In genomic region chr3:170714562-170715535, GRCh38 we compare ENCODE assay signal across 23 cellular contexts.
A peak's percentile ranks its signal among the peaks of the same experiment; 100 is the strongest.
DNase-seq lines count a peak whose midpoint lies in the region; ATAC-seq, FAIRE-seq and TF ChIP-seq lines count a peak whose summit lies in the region.
"Had no signal": no experiment of that assay in that cellular context is flagged by ENCODE, and none has a peak within 500 bp of the region (broad histone marks: within the 10 kb centered on the region; RNA-seq: fewer than 3 reads in every experiment).

No MANE protein-coding gene starts in this region.

- FAIRE-seq in astrocyte (lab: Jason Lieb, UNC): peak; percentile 58
- FAIRE-seq: GM18507 had no signal

- H3K4me3 Mint-ChIP-seq in MCF 10A (ENCODE audit: unreplicated experiment) (no peak overlapping the region), astrocyte (ENCODE audit: unreplicated experiment) (no peak overlapping the region)
- H3K4me3 Mint-ChIP-seq: activated B cell treated with CpG ODN at 0.5 μM for 24 hours; CD4-positive, CD25-positive, alpha-beta regulatory T cell; dendritic cell treated with granulocyte-macrophage colony-stimulating factor and Interleukin-4, amounts not matched to agents 40 ng/mL and 50 ng/mL, for 4 days; mesothelial cell of epicardium; stimulated activated naive B cell treated with anti-CD40 and anti-IgM and Interleukin-4, amounts not matched to agents 10 μg/mL and 1 μg/mL and 100 μg/mL, for 72 hours; T-helper 17 cell had no signal

- BruUV-seq in mammary epithelial cell (replicated peaks; lab: Mats Ljungman, UMichigan) (no TSS peak), MCF 10A (replicated peaks; lab: Mats Ljungman, UMichigan) (no TSS peak)

- TF ChIP-seq POLR2A in right lobe of liver (IDR thresholded peaks at IDR 0.05): no peak

- TF ChIP-seq CTCF in mammary epithelial cell (conservative IDR thresholded peaks at IDR 0.05 in 1 of 2, IDR thresholded peaks at IDR 0.05 in 1 of 2; ENCODE audit: extremely low read depth in 1 of 2, insufficient read depth in 1 of 2, low read depth in 1 of 2, low read length in 2 of 2) (no peak), MCF 10A (IDR thresholded peaks at IDR 0.05; ENCODE audit: unreplicated experiment) (no peak), astrocyte (IDR thresholded peaks at IDR 0.05; ENCODE audit: insufficient read depth, low read depth, low read length) (no peak), fibroblast of villous mesenchyme (IDR thresholded peaks at IDR 0.05; ENCODE audit: insufficient read depth, low read depth, low read length) (no peak), right lobe of liver (IDR thresholded peaks at IDR 0.05) (no peak)

- H3K27ac Mint-ChIP-seq in MCF 10A (ENCODE audit: low read depth, unreplicated experiment) (no peak overlapping the region), astrocyte (ENCODE audit: unreplicated experiment) (peak overlapping the region; percentile 96)
- H3K27ac Mint-ChIP-seq: activated B cell treated with CpG ODN at 0.5 μM for 24 hours; CD4-positive, CD25-positive, alpha-beta regulatory T cell; dendritic cell treated with granulocyte-macrophage colony-stimulating factor and Interleukin-4, amounts not matched to agents 40 ng/mL and 50 ng/mL, for 4 days; stimulated activated naive B cell treated with anti-CD40 and anti-IgM and Interleukin-4, amounts not matched to agents 10 μg/mL and 1 μg/mL and 100 μg/mL, for 72 hours; T-helper 17 cell had no signal

- 69% methylated on average over 3 of the region's 3 CpGs for WGBS in mammary epithelial cell (ENCODE audit: low coverage, missing lambda C conversion rate)
- 59% methylated on average over 3 of the region's 3 CpGs for WGBS in right lobe of liver (ENCODE audit: insufficient coverage, low coverage, low lambda C conversion rate, missing lambda C conversion rate)

- H3K27me3 ChIP-seq in mammary epithelial cell (ENCODE audit: insufficient read depth, low read length) (no peaks in the 10 kb centered on the region), astrocyte (ENCODE audit: insufficient read depth, low read length) (no peaks in the 10 kb centered on the region), right lobe of liver (no peaks in the 10 kb centered on the region)
- H3K27me3 ChIP-seq: tibial nerve had no signal

- peaks cover 14% of the 10 kb centered on the region for H3K4me1 Mint-ChIP-seq in MCF 10A (ENCODE audit: insufficient read depth, unreplicated experiment)
- peaks cover 51% of the 10 kb centered on the region for H3K4me1 Mint-ChIP-seq in astrocyte (ENCODE audit: low read depth, unreplicated experiment)
- H3K4me1 Mint-ChIP-seq: activated B cell treated with CpG ODN at 0.5 μM for 24 hours; CD4-positive, CD25-positive, alpha-beta regulatory T cell; stimulated activated naive B cell treated with anti-CD40 and anti-IgM and Interleukin-4, amounts not matched to agents 10 μg/mL and 1 μg/mL and 100 μg/mL, for 72 hours; T-helper 17 cell had no signal

- H3K4me2 ChIP-seq in mammary epithelial cell (ENCODE audit: insufficient read depth, low read depth, low read length) (peak overlapping the region; percentile 61), astrocyte (ENCODE audit: low read length) (peak overlapping the region; percentile 78)

- peaks cover 47% of the 10 kb centered on the region for H3K4me1 ChIP-seq in mammary epithelial cell (ENCODE audit: insufficient read depth, low read length)
- peaks cover 25% of the 10 kb centered on the region for H3K4me1 ChIP-seq in astrocyte (ENCODE audit: insufficient read depth, low read length)
- no peaks in the 10 kb centered on the region for H3K4me1 ChIP-seq in right lobe of liver
- H3K4me1 ChIP-seq: tibial nerve had no signal

- no peak for ATAC-seq in right lobe of liver
- ATAC-seq: stimulated activated naive B cell treated with anti-CD40 and anti-IgM and Interleukin-4, amounts not matched to agents 10 μg/mL and 1 μg/mL and 100 μg/mL, for 72 hours; T-helper 17 cell had no signal

- H4K20me1 ChIP-seq in mammary epithelial cell (ENCODE audit: insufficient read depth, low read length) (no peaks in the 10 kb centered on the region), astrocyte (ENCODE audit: insufficient read depth, low read length) (no peaks in the 10 kb centered on the region)

- H3K27ac ChIP-seq in mammary epithelial cell (ENCODE audit: insufficient read depth, low read depth, low read length) (peak overlapping the region; percentile 86), astrocyte (ENCODE audit: low read depth, low read length) (peak overlapping the region; percentile 84), right lobe of liver (no peak overlapping the region)
- H3K27ac ChIP-seq: 22Rv1, tibial nerve had no signal

- DNase-seq in mammary epithelial cell (peak; percentile 75), MCF 10A (ENCODE audit: unreplicated experiment) (no peak), astrocyte (ENCODE audit: low read depth) (peak; percentile 88), fibroblast of villous mesenchyme (ENCODE audit: low read depth) (peak; percentile 87), NCI-H524 (lab: John Stamatoyannopoulos, UW) (no peak), T1000 (lab: John Stamatoyannopoulos, UW) (no peak), right lobe of liver (no peak)
- DNase-seq in activated CD4-positive, alpha-beta T cell treated with anti-CD3 and anti-CD28 coated beads for 4 hours: no peak
- DNase-seq: activated B cell treated with CpG ODN at 0.5 μM for 24 hours; activated effector memory CD4-positive, alpha-beta T cell treated with anti-CD3 and anti-CD28 coated beads, Interleukin-2, amount 50 U/mL, for 16 hours; anterior cingulate cortex; CD4-positive, CD25-positive, alpha-beta regulatory T cell; hippocampal formation; Kasumi-1; NCI-H1417; SHP77; stimulated activated naive B cell treated with anti-CD40 and anti-IgM and Interleukin-4, amounts not matched to agents 10 μg/mL and 1 μg/mL and 100 μg/mL, for 72 hours; T-helper 17 cell had no signal

- H2AFZ ChIP-seq in mammary epithelial cell (ENCODE audit: low read depth, low read length) (no peak overlapping the region), astrocyte (ENCODE audit: low read depth, low read length) (no peak overlapping the region)

- POLR2A ChIA-PET in MCF 10A (lab: Yijun Ruan, JAX): interaction anchor here (0.7 to 1.1 kb wide), 2 partner anchors 26 to 412 kb away, joined by 3 read pairs; no protein-coding TSS in a partner anchor

- no peak overlapping the region for H3K4me3 ChIP-seq in mammary epithelial cell (replicated peaks in 1 of 3; ENCODE audit: insufficient read depth in 1 of 3, low read depth in 2 of 3, low read length in 3 of 3)
- no peak overlapping the region for H3K4me3 ChIP-seq in astrocyte (ENCODE audit: insufficient read depth, low read depth, low read length)
- no peak overlapping the region for H3K4me3 ChIP-seq in fibroblast of villous mesenchyme (ENCODE audit: low read depth, low read length)
- no peak overlapping the region for H3K4me3 ChIP-seq in right lobe of liver
- H3K4me3 ChIP-seq: tibial nerve had no signal

- H3K9me3 ChIP-seq in mammary epithelial cell (replicated peaks; ENCODE audit: insufficient read depth, low read length) (peaks cover 8% of the 10 kb centered on the region), astrocyte (ENCODE audit: insufficient read depth, low read depth, low read length) (peaks cover 5% of the 10 kb centered on the region), right lobe of liver (no peaks in the 10 kb centered on the region)

- H3K9ac ChIP-seq in mammary epithelial cell (ENCODE audit: insufficient read depth, low read length) (no peak overlapping the region), astrocyte (ENCODE audit: low read length) (no peak overlapping the region)

- H3K9me3 Mint-ChIP-seq in MCF 10A (ENCODE audit: unreplicated experiment) (no peaks in the 10 kb centered on the region), astrocyte (ENCODE audit: unreplicated experiment) (peaks cover 20% of the 10 kb centered on the region)

- H3K36me3 Mint-ChIP-seq in MCF 10A (ENCODE audit: insufficient read depth, unreplicated experiment): no peaks in the 10 kb centered on the region
- no peaks in the 10 kb centered on the region for H3K36me3 Mint-ChIP-seq in astrocyte (ENCODE audit: low read depth, unreplicated experiment)
- H3K36me3 Mint-ChIP-seq: CD4-positive, CD25-positive, alpha-beta regulatory T cell; stimulated activated naive B cell treated with anti-CD40 and anti-IgM and Interleukin-4, amounts not matched to agents 10 μg/mL and 1 μg/mL and 100 μg/mL, for 72 hours had no signal

- H3K36me3 ChIP-seq in mammary epithelial cell (ENCODE audit: insufficient read depth, low read length): no peaks in the 10 kb centered on the region
- H3K36me3 ChIP-seq in astrocyte (ENCODE audit: insufficient read depth, low read length): no peaks in the 10 kb centered on the region
- no peaks in the 10 kb centered on the region for H3K36me3 ChIP-seq in right lobe of liver

- H3K27me3 Mint-ChIP-seq in MCF 10A (ENCODE audit: insufficient read depth, unreplicated experiment) (no peaks in the 10 kb centered on the region), astrocyte (ENCODE audit: low read depth, unreplicated experiment) (no peaks in the 10 kb centered on the region)

- dilution Hi-C loops in mammary epithelial cell (cut with HindIII; ENCODE audit: low sequenced_read_pairs): no loop called here

- intact Hi-C loops in mammary epithelial cell (cut with micrococcal nuclease): no loop called here
- intact Hi-C loops in MCF 10A (cut with micrococcal nuclease): no loop called here
- intact Hi-C loops in right lobe of liver (cut with DNase I): no loop called here

- H3K79me2 ChIP-seq in mammary epithelial cell (ENCODE audit: insufficient read depth, low read length) (no peaks in the 10 kb centered on the region), astrocyte (ENCODE audit: insufficient read depth, low read length) (no peaks in the 10 kb centered on the region)

- in situ Hi-C loops in mammary epithelial cell (cut with MboI; ENCODE audit: low sequenced_read_pairs in 2 of 2): no loop called here

- CTCF ChIA-PET in mammary epithelial cell (lab: Charles Lee; ENCODE audit: low non-redundant PET) (interaction anchor here (0.7 kb wide), 1 partner anchor 16 kb away, joined by 3 read pairs; no protein-coding TSS in a partner anchor), MCF 10A (lab: Yijun Ruan, JAX) (interaction anchor here (1.5 kb wide), 1 partner anchor 97 kb away, joined by 4 read pairs; no protein-coding TSS in a partner anchor)

Comparison
In these comparisons a context has a peak if more than half of its experiments do, and no peak if none do; other contexts are left out.
1. DNase-seq: peak in mammary epithelial cell (single experiment), astrocyte (single experiment) and fibroblast of villous mesenchyme (single experiment); none in MCF 10A (single experiment), NCI-H524 (0 of 2), T1000 (single experiment), right lobe of liver (0 of 3) and activated CD4-positive, alpha-beta T cell treated with anti-CD3 and anti-CD28 coated beads for 4 hours (0 of 2).
2. H3K27ac ChIP-seq: peak in mammary epithelial cell (single experiment) and astrocyte (single experiment); none in right lobe of liver (0 of 3).